In the genomic region with DNA sequence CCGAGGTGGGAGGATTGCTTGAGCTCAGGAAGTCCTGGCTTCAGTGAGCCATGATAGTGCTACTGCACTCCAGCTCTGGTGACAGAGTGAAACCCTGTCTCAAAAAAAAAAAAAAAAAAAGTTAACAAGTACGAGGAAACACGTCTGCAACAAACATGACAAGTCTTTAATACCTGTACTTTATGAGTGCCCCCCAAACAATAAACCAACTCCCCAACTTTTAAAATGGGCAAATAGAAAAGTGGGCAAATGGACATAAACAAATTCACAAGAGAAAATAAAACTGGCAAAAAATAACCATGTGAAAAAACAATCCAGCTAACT, we compare ENCODE assay signal across 11 cellular contexts. TPM values are rescaled to one million over a fixed set of nuclear protein-coding genes. Genes with fewer than 3 reads are reported as not detected.
DNase-seq lines count a peak whose midpoint lies in the region; ATAC-seq and TF ChIP-seq lines count a peak whose summit lies in the region.
"Had no signal": no experiment of that assay in that cellular context is flagged by ENCODE, and none has a peak within 500 bp of the region (broad histone marks: within the 10 kb centered on the region; RNA-seq: fewer than 3 reads in every experiment).

No MANE protein-coding gene starts in this region.

- H3K9me2 ChIP-seq in MM.1S (replicated peaks; ENCODE audit: insufficient read depth, low read length) = no peaks in the 10 kb centered on the region

- H3K9me3 ChIP-seq in MM.1S (replicated peaks; ENCODE audit: insufficient read depth, low read length) = no peaks in the 10 kb centered on the region
- H3K9me3 ChIP-seq in psoas muscle = no peaks in the 10 kb centered on the region
- H3K9me3 ChIP-seq: SJSA1 had no signal

- H3K9me3 Mint-ChIP-seq in activated naive CD8-positive, alpha-beta T cell treated with anti-CD3 and anti-CD28 coated beads for 36 hours = no peaks in the 10 kb centered on the region

- peak overlapping the region; percentile 98 for H3K4me2 ChIP-seq in MM.1S (ENCODE audit: low read depth, low read length)

- H3K4me1 Mint-ChIP-seq in activated naive CD8-positive, alpha-beta T cell treated with anti-CD3 and anti-CD28 coated beads for 36 hours = peaks cover 41% of the 10 kb centered on the region

- intact Hi-C loops in psoas muscle (cut with DNase I) = no loop called here

- peak overlapping the region; percentile 100 for H3K9ac ChIP-seq in MM.1S (ENCODE audit: low read length)

- H3K4me3 Mint-ChIP-seq in activated naive CD8-positive, alpha-beta T cell treated with anti-CD3 and anti-CD28 coated beads for 36 hours = peak overlapping the region; percentile 34

- 0 out of 2 replicates have a peak, but pooled peaks cover 7% of the 10 kb centered on the region for H3K36me3 ChIP-seq in MM.1S (replicated peaks; ENCODE audit: insufficient read depth, low read length)
- H3K36me3 ChIP-seq in psoas muscle (ENCODE audit: insufficient read depth in 1 of 2, low read depth in 1 of 2) = peaks cover 0 to 23% of the 10 kb centered on the region in 2 donors

- no peaks in the 10 kb centered on the region for H3K27me3 Mint-ChIP-seq in activated naive CD8-positive, alpha-beta T cell treated with anti-CD3 and anti-CD28 coated beads for 36 hours

- DNase-seq in NCI-H2171 treated with DMSO at 0.1 percent for 48 hours (lab: John Stamatoyannopoulos, UW) (peak; percentile 28), NCI-H2171 (lab: John Stamatoyannopoulos, UW) (no peak), MM.1S (peak; percentile 71), psoas muscle (no peak), NCI-H748 (lab: John Stamatoyannopoulos, UW; ENCODE audit: unreplicated experiment) (no peak)
- no peak for DNase-seq in activated naive CD8-positive, alpha-beta T cell treated with anti-CD3 and anti-CD28 coated beads for 36 hours
- no peak for DNase-seq in stimulated activated CD4-positive, alpha-beta T cell treated with anti-CD3 and anti-CD28 coated beads, Interleukin-2, amount 100 ng/mL, for 48 hours
- DNase-seq: foreskin fibroblast had no signal

- ATAC-seq in psoas muscle (no peak), SK-N-SH treated with all-trans-retinoic acid at 6 μM for 48 hours (no peak)

- H3K79me2 ChIP-seq in MM.1S (ENCODE audit: low read length) = peaks cover 34% of the 10 kb centered on the region

- 28 to 84% (median 40%) methylated on average over 3 of the region's 3 CpGs for WGBS in psoas muscle, 3 donors

- H3K36me3 Mint-ChIP-seq in activated naive CD8-positive, alpha-beta T cell treated with anti-CD3 and anti-CD28 coated beads for 36 hours = peaks cover 4% of the 10 kb centered on the region

- H2AFZ ChIP-seq in MM.1S (ENCODE audit: low read length) = no peak overlapping the region

- H3K27ac ChIP-seq in MM.1S (ENCODE audit: low read length) = peak overlapping the region; percentile 99
- peak overlapping the region; percentile 99 for H3K27ac ChIP-seq in psoas muscle
- H3K27ac ChIP-seq: SJSA1 had no signal

- peaks cover 49% of the 10 kb centered on the region for H3K4me1 ChIP-seq in MM.1S (ENCODE audit: low read length)
- peaks cover 46% of the 10 kb centered on the region for H3K4me1 ChIP-seq in psoas muscle

- peak overlapping the region; percentile 67 for H3K27ac Mint-ChIP-seq in activated naive CD8-positive, alpha-beta T cell treated with anti-CD3 and anti-CD28 coated beads for 36 hours

- no peaks in the 10 kb centered on the region for H4K20me1 ChIP-seq in MM.1S (ENCODE audit: insufficient read depth, low read length)

- TF ChIP-seq CTCF in MM.1S (IDR thresholded peaks at IDR 0.05; ENCODE audit: low read length) (no peak), psoas muscle (IDR thresholded peaks at IDR 0.05) (no peak)

- H3K4me3 ChIP-seq in MM.1S (ENCODE audit: low read length) (peak overlapping the region; percentile 67; the same call in 1 of the 2 replicates), psoas muscle (peak overlapping the region; percentile 97)

- no peaks in the 10 kb centered on the region for H3K27me3 ChIP-seq in MM.1S (replicated peaks; ENCODE audit: insufficient read depth, low read length)
- no peaks in the 10 kb centered on the region for H3K27me3 ChIP-seq in psoas muscle (ENCODE audit: insufficient read depth in 3 of 3, low read length in 2 of 3)
- H3K27me3 ChIP-seq: SJSA1 had no signal

- H3F3A ChIP-seq in MM.1S (ENCODE audit: insufficient read depth, low read length) = peaks cover 50% of the 10 kb centered on the region

TF ChIP-seq in SK-N-SH treated with all-trans-retinoic acid at 6 μM for 48 hours, 23 proteins besides CTCF, POLR2A, EP300 and RAD21 (continues in another document):
- TF ChIP-seq CREB5 (CRISPR knock-in tag; IDR thresholded peaks at IDR 0.05; ENCODE audit: low read depth) = no peak
- TF ChIP-seq ZNF8 (CRISPR knock-in tag; IDR thresholded peaks at IDR 0.05) = no peak
- no peak for TF ChIP-seq ISL1 (CRISPR knock-in tag; IDR thresholded peaks at IDR 0.05)
- no peak for TF ChIP-seq ZNF565 (CRISPR knock-in tag; conservative IDR thresholded peaks at IDR 0.05; ENCODE audit: low read depth)
- TF ChIP-seq ZFP3 (CRISPR knock-in tag; IDR thresholded peaks at IDR 0.05) = no peak
- no peak for TF ChIP-seq ZNF70 (CRISPR knock-in tag; IDR thresholded peaks at IDR 0.05)
- no peak for TF ChIP-seq OSR1 (CRISPR knock-in tag; IDR thresholded peaks at IDR 0.05)
- TF ChIP-seq, protein P1, sequence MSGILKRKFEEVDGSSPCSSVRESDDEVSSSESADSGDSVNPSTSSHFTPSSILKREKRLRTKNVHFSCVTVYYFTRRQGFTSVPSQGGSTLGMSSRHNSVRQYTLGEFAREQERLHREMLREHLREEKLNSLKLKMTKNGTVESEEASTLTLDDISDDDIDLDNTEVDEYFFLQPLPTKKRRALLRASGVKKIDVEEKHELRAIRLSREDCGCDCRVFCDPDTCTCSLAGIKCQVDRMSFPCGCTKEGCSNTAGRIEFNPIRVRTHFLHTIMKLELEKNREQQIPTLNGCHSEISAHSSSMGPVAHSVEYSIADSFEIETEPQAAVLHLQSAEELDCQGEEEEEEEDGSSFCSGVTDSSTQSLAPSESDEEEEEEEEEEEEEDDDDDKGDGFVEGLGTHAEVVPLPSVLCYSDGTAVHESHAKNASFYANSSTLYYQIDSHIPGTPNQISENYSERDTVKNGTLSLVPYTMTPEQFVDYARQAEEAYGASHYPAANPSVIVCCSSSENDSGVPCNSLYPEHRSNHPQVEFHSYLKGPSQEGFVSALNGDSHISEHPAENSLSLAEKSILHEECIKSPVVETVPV (CRISPR knock-in tag; IDR thresholded peaks at IDR 0.05) = no peak
- TF ChIP-seq CSDC2 (CRISPR knock-in tag; IDR thresholded peaks at IDR 0.05) = no peak
- TF ChIP-seq POU6F1 (CRISPR knock-in tag; IDR thresholded peaks at IDR 0.05; ENCODE audit: borderline replicate concordance, low read depth) = no peak
- TF ChIP-seq TOX (CRISPR knock-in tag; IDR thresholded peaks at IDR 0.05; ENCODE audit: borderline replicate concordance) = no peak
- TF ChIP-seq ESRRG (CRISPR knock-in tag; IDR thresholded peaks at IDR 0.05) = no peak
- no peak for TF ChIP-seq GLIS3 (CRISPR knock-in tag; IDR thresholded peaks at IDR 0.05)
- no peak for TF ChIP-seq SNAI2 (CRISPR knock-in tag; IDR thresholded peaks at IDR 0.05)
- TF ChIP-seq ZFP30 (CRISPR knock-in tag; IDR thresholded peaks at IDR 0.05) = no peak
- TF ChIP-seq ARNTL (CRISPR knock-in tag; IDR thresholded peaks at IDR 0.05; ENCODE audit: borderline replicate concordance, low read depth) = no peak

RNA-seq across cellular contexts. Expression of gene REPIN1, which starts 1.5 kb away (rescaled TPM):
- total RNA-seq in activated naive CD8-positive, alpha-beta T cell treated with anti-CD3 and anti-CD28 coated beads for 36 hours = 10 to 100 TPM; 54.7 to 55.1 TPM
- total RNA-seq in psoas muscle = 100 to 1,000 TPM; 112 to 212 (median 137) TPM
- polyA plus RNA-seq in psoas muscle = 100 to 1,000 TPM in 1 of 3 donors, 10 to 100 TPM in 2; 80.2 to 133 (median 83.2) TPM

RNA-seq across cellular contexts. Expression of gene ZNF775, which starts 12.0 kb away (rescaled TPM):
- 1 to 10 TPM; 3.7 to 4.0 TPM for total RNA-seq in activated naive CD8-positive, alpha-beta T cell treated with anti-CD3 and anti-CD28 coated beads for 36 hours
- total RNA-seq in psoas muscle = 1 to 10 TPM; 1.6 to 3.2 (median 2.8) TPM
- polyA plus RNA-seq in psoas muscle = 1 to 10 TPM; 2.6 to 3.8 (median 3.7) TPM

RNA-seq across cellular contexts. Expression of gene RARRES2, which starts 25.7 kb away (rescaled TPM):
- total RNA-seq in activated naive CD8-positive, alpha-beta T cell treated with anti-CD3 and anti-CD28 coated beads for 36 hours = not detected
- total RNA-seq in psoas muscle = 10 to 100 TPM in 2 of 4 donors, 1 to 10 TPM in 2; 4.1 to 17.9 (median 8.7) TPM
- 1 to 10 TPM; 6.3 to 7.7 (median 7.3) TPM for polyA plus RNA-seq in psoas muscle
- total RNA-seq: HT1080, SJSA1 had no signal

RNA-seq across cellular contexts. Expression of gene ACTR3C, which starts 43.8 kb away (rescaled TPM):
- 1 to 10 TPM; 2.8 to 3.4 TPM for total RNA-seq in activated naive CD8-positive, alpha-beta T cell treated with anti-CD3 and anti-CD28 coated beads for 36 hours
- 1 to 10 TPM in 3 of 4 donors, under 1 TPM in 1; 0.71 to 3.3 (median 3.0) TPM for total RNA-seq in psoas muscle
- polyA plus RNA-seq in psoas muscle = 1 to 10 TPM; 1.3 to 3.7 (median 1.4) TPM
- total RNA-seq: HT1080, SJSA1 had no signal

RNA-seq across cellular contexts. Expression of gene LRRC61, which starts 44.0 kb away (rescaled TPM):
- 10 to 100 TPM; 23.5 to 26.1 TPM for total RNA-seq in activated naive CD8-positive, alpha-beta T cell treated with anti-CD3 and anti-CD28 coated beads for 36 hours
- 1 to 10 TPM in 3 of 4 donors, under 1 TPM in 1; 0.88 to 4.4 (median 2.6) TPM for total RNA-seq in psoas muscle
- 1 to 10 TPM; 2.0 to 3.8 (median 3.3) TPM for polyA plus RNA-seq in psoas muscle
- total RNA-seq: HT1080, SJSA1 had no signal

Comparison
In these comparisons a context has a peak if more than half of its experiments do, and no peak if none do; other contexts are left out.
1. DNase-seq: peak in NCI-H2171 treated with DMSO at 0.1 percent for 48 hours (single experiment) and MM.1S (single experiment); none in NCI-H2171 (single experiment), activated naive CD8-positive, alpha-beta T cell treated with anti-CD3 and anti-CD28 coated beads for 36 hours (single experiment), psoas muscle (0 of 2), stimulated activated CD4-positive, alpha-beta T cell treated with anti-CD3 and anti-CD28 coated beads, Interleukin-2, amount 100 ng/mL, for 48 hours (0 of 2) and NCI-H748 (single experiment).
2. RNA of gene RARRES2, which starts 25.7 kb away (total RNA-seq): 4.1 to 17.9 TPM in psoas muscle; not detected in activated naive CD8-positive, alpha-beta T cell treated with anti-CD3 and anti-CD28 coated beads for 36 hours; every median in the first group is over 4 times any median in the second.